ENCODE assay signal across 7 cellular contexts in the genomic region with DNA sequence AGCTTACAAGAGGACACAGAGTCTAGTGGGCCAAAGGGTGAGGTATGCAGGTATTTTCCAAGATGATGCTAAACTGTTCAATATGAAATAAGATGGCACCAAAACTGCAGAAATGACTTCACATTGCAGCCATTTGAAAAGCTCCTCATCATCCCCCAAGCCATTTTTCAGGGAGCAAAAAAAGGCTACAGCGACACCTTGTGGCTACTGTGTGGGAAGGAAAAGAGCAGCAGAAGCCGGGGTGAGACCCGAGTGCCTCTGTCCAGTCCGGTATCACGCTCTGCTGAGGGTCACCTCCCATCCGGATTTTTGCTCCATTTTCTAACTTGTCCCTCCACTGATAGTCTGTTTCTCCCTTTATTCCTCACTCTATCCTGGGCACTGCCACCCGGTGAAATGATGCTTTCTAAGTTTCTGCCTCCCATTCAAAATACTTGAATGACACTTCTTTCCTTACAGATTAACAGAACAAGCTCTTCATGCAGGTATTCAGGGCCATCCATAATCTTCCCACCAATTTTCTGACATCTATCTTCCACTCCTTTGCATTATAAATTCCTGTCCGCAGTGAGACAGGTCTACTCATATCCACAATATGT.
DNase-seq lines count a peak whose midpoint lies in the region; ATAC-seq, FAIRE-seq and TF ChIP-seq lines count a peak whose summit lies in the region.

No MANE protein-coding gene starts in this region.

- TF ChIP-seq CTCF in Panc1 (IDR thresholded peaks at IDR 0.05), result peak; percentile 79
- TF ChIP-seq CTCF in right lobe of liver (IDR thresholded peaks at IDR 0.05), result peak; percentile 38 to 79 (median 71)
- TF ChIP-seq CTCF in thyroid gland (IDR thresholded peaks at IDR 0.05), result peak; percentile 42 to 85 (median 74)

- H3K4me3 ChIP-seq in Panc1 (ENCODE audit: low read depth in 2 of 2, low read length in 2 of 2) (no peak overlapping the region), right lobe of liver (no peak overlapping the region), thyroid gland (replicated peaks in 1 of 3) (no peak overlapping the region)

- H3K27me3 ChIP-seq in Panc1 (ENCODE audit: control insufficient read depth, insufficient read depth, low read length) (peaks cover 6% of the 10 kb centered on the region), right lobe of liver (peaks cover 0 to 4% of the 10 kb centered on the region in 2 donors), thyroid gland (no peaks in the 10 kb centered on the region)

- H3K4me1 ChIP-seq in Panc1 (ENCODE audit: control insufficient read depth, insufficient read depth, low read length) (no peaks in the 10 kb centered on the region), right lobe of liver (no peaks in the 10 kb centered on the region), thyroid gland (no peaks in the 10 kb centered on the region)

- no peaks in the 10 kb centered on the region for H3K36me3 ChIP-seq in Panc1 (ENCODE audit: control insufficient read depth, insufficient read depth, low read length)
- H3K36me3 ChIP-seq in right lobe of liver, result no peaks in the 10 kb centered on the region
- H3K36me3 ChIP-seq in thyroid gland, result no peaks in the 10 kb centered on the region

- peak; percentile 75 for FAIRE-seq in GM19239 (lab: Jason Lieb, UNC)

- no peak overlapping the region for H3K27ac ChIP-seq in Panc1 (ENCODE audit: low read length)
- no peak overlapping the region for H3K27ac ChIP-seq in caudate nucleus (ENCODE audit: low read depth, low read length)
- no peak overlapping the region for H3K27ac ChIP-seq in right lobe of liver
- H3K27ac ChIP-seq in thyroid gland, result no peak overlapping the region

- POLR2A ChIA-PET in Panc1 (lab: Charles Lee), result no interaction called here

- no TSS peak for BruUV-seq in Panc1 (replicated peaks; lab: Mats Ljungman, UMichigan)

- H3K9me3 ChIP-seq in Panc1 (ENCODE audit: control insufficient read depth, insufficient read depth, low read depth, low read length) (no peaks in the 10 kb centered on the region), right lobe of liver (no peaks in the 10 kb centered on the region), thyroid gland (no peaks in the 10 kb centered on the region)

- no peak for TF ChIP-seq POLR2A in right lobe of liver (IDR thresholded peaks at IDR 0.05)
- no peak for TF ChIP-seq POLR2A in thyroid gland (IDR thresholded peaks at IDR 0.05)

- intact Hi-C loops in Panc1 (cut with micrococcal nuclease; ENCODE audit: unreplicated experiment) (no loop called here), right lobe of liver (cut with DNase I) (no loop called here), thyroid gland (cut with DNase I) (no loop called here)

- DNase-seq in EH (ENCODE audit: low read depth) (peak; percentile 60), GM19239 (ENCODE audit: insufficient read length, low spot score) (peak; percentile 37), Panc1 (ENCODE audit: low read depth, low spot score) (peak; percentile 42), caudate nucleus (lab: John Stamatoyannopoulos, UW) (peak in 31 of 61 donors; percentile 1 to 43 (median 19)), right lobe of liver (peak in 1 of 3 donors; percentile 35), thyroid gland (peak; percentile 67 to 78)

- CTCF ChIA-PET in Panc1 (lab: Charles Lee), result interaction anchor here (0.6 kb wide), 2 partner anchors 22 to 1511 kb away, joined by 4 to 6 read pairs; no protein-coding TSS in a partner anchor

- ATAC-seq in HG03378 (IDR thresholded peaks at IDR 0.05; ENCODE audit: unreplicated experiment), result peak; percentile 73
- ATAC-seq in Panc1, result peak; percentile 42; the same call in 1 of the 2 replicates
- peak; percentile 71 to 79 (median 76) for ATAC-seq in right lobe of liver

- in situ Hi-C loops in Panc1 (cut with HindIII; ENCODE audit: low pct_unique_long_range_greater_than_20kb, low sequenced_read_pairs), result no loop called here

- 17% methylated on average over 6 of the region's 8 CpGs for WGBS in right lobe of liver (ENCODE audit: insufficient coverage, low coverage, low lambda C conversion rate, missing lambda C conversion rate)
- WGBS in thyroid gland, 2 donors, result 16 to 17% methylated on average over 8 of the region's 8 CpGs
